13 cellular contexts compared by ENCODE assay signal in the genomic region with DNA sequence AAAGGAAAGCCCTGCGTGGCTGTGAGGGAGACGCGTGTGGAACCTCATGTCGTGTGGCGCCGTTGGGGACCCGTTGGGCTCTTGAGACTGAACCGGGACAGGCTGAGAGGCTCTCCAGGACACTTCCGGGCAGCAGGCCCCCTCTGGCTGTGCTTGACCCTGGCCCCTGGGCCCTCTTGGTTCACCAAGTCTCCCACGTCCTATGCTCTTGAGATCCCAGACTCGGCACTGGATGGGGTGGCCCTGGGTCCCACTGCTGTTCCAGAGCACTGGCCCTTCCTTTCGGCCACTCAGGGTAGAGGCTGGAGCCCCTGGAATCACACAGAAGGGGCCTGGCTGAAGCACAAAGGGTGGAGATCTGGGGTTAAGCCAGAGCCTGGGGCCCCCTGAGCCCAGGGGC. TPM values are rescaled to one million over a fixed set of nuclear protein-coding genes. Genes with fewer than 3 reads are reported as not detected.
DNase-seq lines count a peak whose midpoint lies in the region; ATAC-seq and TF ChIP-seq lines count a peak whose summit lies in the region.
"Had no signal": no experiment of that assay in that cellular context is flagged by ENCODE, and none has a peak within 500 bp of the region (broad histone marks: within the 10 kb centered on the region; RNA-seq: fewer than 3 reads in every experiment).

No MANE protein-coding gene starts in this region.

- no peaks in the 10 kb centered on the region for H3K9me3 ChIP-seq in SK-N-SH
- no peaks in the 10 kb centered on the region for H3K9me3 ChIP-seq in PC-9 (ENCODE audit: insufficient read depth, low read depth)
- no peaks in the 10 kb centered on the region for H3K9me3 ChIP-seq in smooth muscle cell (replicated peaks; ENCODE audit: low read depth)
- H3K9me3 ChIP-seq in MM.1S (replicated peaks; ENCODE audit: insufficient read depth, low read length), result no peaks in the 10 kb centered on the region
- H3K9me3 ChIP-seq: heart left ventricle, left lung had no signal

- ATAC-seq in SK-N-SH treated with all-trans-retinoic acid at 6 μM for 48 hours, result no peak

- H3K9me2 ChIP-seq in SK-N-SH (no peaks in the 10 kb centered on the region), PC-9 (ENCODE audit: insufficient read depth) (no peaks in the 10 kb centered on the region), MM.1S (replicated peaks; ENCODE audit: insufficient read depth, low read length) (no peaks in the 10 kb centered on the region)

- H3K4me1 ChIP-seq in SK-N-SH (ENCODE audit: control insufficient read depth in 1 of 2, insufficient read depth in 2 of 2, low read depth in 1 of 2, low read length in 1 of 2), result peaks cover 10 to 30% of the 10 kb centered on the region in 2 experiments; a peak in 3 of 4 replicates
- peaks cover 36% of the 10 kb centered on the region for H3K4me1 ChIP-seq in PC-9 (replicated peaks; ENCODE audit: insufficient read depth)
- H3K4me1 ChIP-seq in smooth muscle cell (ENCODE audit: low read depth), result peaks cover 5% of the 10 kb centered on the region
- H3K4me1 ChIP-seq in MM.1S (ENCODE audit: low read length), result peaks cover 16% of the 10 kb centered on the region

- H2AFZ ChIP-seq in SK-N-SH (ENCODE audit: low read depth) (no peak overlapping the region), PC-9 (no peak overlapping the region), smooth muscle cell (ENCODE audit: low read depth) (no peak overlapping the region), MM.1S (ENCODE audit: low read length) (no peak overlapping the region)

- TF ChIP-seq CTCF in SK-N-SH (IDR thresholded peaks at IDR 0.05), result no peak
- TF ChIP-seq CTCF in PC-9 (conservative IDR thresholded peaks at IDR 0.05), result no peak
- no peak for TF ChIP-seq CTCF in dorsolateral prefrontal cortex (IDR thresholded peaks at IDR 0.05 in 54 of 56, conservative IDR thresholded peaks at IDR 0.05 in 2 of 56; ENCODE audit: low read depth in 1 of 56, partially characterized antibody in 56 of 56)
- TF ChIP-seq CTCF in smooth muscle cell (IDR thresholded peaks at IDR 0.05; ENCODE audit: borderline replicate concordance, insufficient read depth, poor library complexity, severe bottlenecking), result no peak
- TF ChIP-seq CTCF in MM.1S (IDR thresholded peaks at IDR 0.05; ENCODE audit: low read length), result no peak

- H3K27ac ChIP-seq in SK-N-SH (ENCODE audit: low read depth in 2 of 2, low read length in 1 of 2) (peak overlapping the region in 1 of 2 experiments; percentile 83; a peak in 2 of 4 replicates), PC-9 (peak overlapping the region; percentile 86), dorsolateral prefrontal cortex (no peak overlapping the region), smooth muscle cell (ENCODE audit: low read depth) (no peak overlapping the region), MM.1S (ENCODE audit: low read length) (no peak overlapping the region)
- H3K27ac ChIP-seq: 22Rv1, brain microvascular endothelial cell had no signal

- H3F3A ChIP-seq in SK-N-SH (replicated peaks; ENCODE audit: insufficient read depth) (peaks cover 11% of the 10 kb centered on the region), PC-9 (ENCODE audit: insufficient read depth, low read depth) (peaks cover 26% of the 10 kb centered on the region), smooth muscle cell (ENCODE audit: low read depth) (peaks cover 4% of the 10 kb centered on the region), MM.1S (ENCODE audit: insufficient read depth, low read length) (peaks cover 12% of the 10 kb centered on the region)

- H3K27me3 ChIP-seq in SK-N-SH (ENCODE audit: insufficient read depth) (no peaks in the 10 kb centered on the region), PC-9 (ENCODE audit: insufficient read depth, low read depth) (no peaks in the 10 kb centered on the region), dorsolateral prefrontal cortex (peaks cover 0 to 60% (median 17%) of the 10 kb centered on the region in 45 donors), smooth muscle cell (ENCODE audit: low read depth) (no peaks in the 10 kb centered on the region), MM.1S (replicated peaks; ENCODE audit: insufficient read depth, low read length) (peaks cover 63% of the 10 kb centered on the region)
- H3K27me3 ChIP-seq: brain microvascular endothelial cell had no signal

- H3K9ac ChIP-seq in SK-N-SH, result no peak overlapping the region
- H3K9ac ChIP-seq in smooth muscle cell (ENCODE audit: low read depth), result no peak overlapping the region
- no peak overlapping the region for H3K9ac ChIP-seq in MM.1S (ENCODE audit: low read length)

- POLR2A ChIA-PET in SK-N-SH (lab: Yijun Ruan, JAX), result no interaction called here
- POLR2A ChIA-PET in PC-9 (lab: Charles Lee; ENCODE audit: unreplicated experiment), result interaction anchor here (0.7 kb wide), 1 partner anchor 12 kb away, joined by 3 read pairs; no protein-coding TSS in a partner anchor

- no peak overlapping the region for H3K4me3 ChIP-seq in SK-N-SH (ENCODE audit: low read depth in 2 of 2, low read length in 1 of 2)
- H3K4me3 ChIP-seq in PC-9, result no peak overlapping the region
- H3K4me3 ChIP-seq in dorsolateral prefrontal cortex, result no peak overlapping the region
- no peak overlapping the region for H3K4me3 ChIP-seq in smooth muscle cell
- H3K4me3 ChIP-seq in MM.1S (ENCODE audit: low read length), result no peak overlapping the region

- TF ChIP-seq RAD21 in SK-N-SH (IDR thresholded peaks at IDR 0.05; ENCODE audit: low read length), result no peak

- 94% methylated on average over 11 of the region's 12 CpGs for WGBS in SK-N-SH (ENCODE audit: low lambda C conversion rate)
- 96% methylated on average over 11 of the region's 12 CpGs for WGBS in smooth muscle cell (ENCODE audit: low lambda C conversion rate)

- no TSS peak for BruUV-seq in PC-9 (replicated peaks; lab: Mats Ljungman, UMichigan)

- H3K4me2 ChIP-seq in SK-N-SH (peak overlapping the region; percentile 71; the same call in 1 of the 2 replicates), PC-9 (peak overlapping the region; percentile 80), smooth muscle cell (no peak overlapping the region), MM.1S (ENCODE audit: low read depth, low read length) (no peak overlapping the region)

- DNase-seq in SK-N-SH, result no peak
- DNase-seq in PC-9, result no peak
- peak in 7 of 10 donors; percentile 0 to 32 (median 26) for DNase-seq in dorsolateral prefrontal cortex
- DNase-seq in posterior vena cava (ENCODE audit: low spot score), result peak; percentile 61
- DNase-seq in hippocampal formation (lab: John Stamatoyannopoulos, UW), result no peak
- no peak for DNase-seq in smooth muscle cell (lab: John Stamatoyannopoulos, UW; ENCODE audit: unreplicated experiment)
- no peak for DNase-seq in MM.1S
- DNase-seq: brain microvascular endothelial cell had no signal

- CTCF ChIA-PET in SK-N-SH (lab: Yijun Ruan, JAX) (no interaction called here), PC-9 (lab: Charles Lee) (no interaction called here)

- no peak for TF ChIP-seq EP300 in SK-N-SH (IDR thresholded peaks at IDR 0.05; ENCODE audit: borderline replicate concordance in 1 of 2, low read depth in 1 of 2, low read length in 1 of 2)

- intact Hi-C loops in PC-9 (cut with micrococcal nuclease; ENCODE audit: unreplicated experiment), result loop anchor here (2.0 kb wide), 1 partner anchor 52 kb away; no protein-coding TSS in a partner anchor
- intact Hi-C loops in dorsolateral prefrontal cortex (cut with DNase I), result no loop called here
- intact Hi-C loops in posterior vena cava (cut with DNase I), result no loop called here

- H4K20me1 ChIP-seq in SK-N-SH (ENCODE audit: insufficient read depth) (no peaks in the 10 kb centered on the region), PC-9 (ENCODE audit: insufficient read depth) (no peaks in the 10 kb centered on the region), smooth muscle cell (ENCODE audit: low read depth) (no peaks in the 10 kb centered on the region), MM.1S (ENCODE audit: insufficient read depth, low read length) (no peaks in the 10 kb centered on the region)

- H3K79me2 ChIP-seq in SK-N-SH (ENCODE audit: insufficient read depth), result no peaks in the 10 kb centered on the region
- no peaks in the 10 kb centered on the region for H3K79me2 ChIP-seq in PC-9 (ENCODE audit: low read depth)
- no peaks in the 10 kb centered on the region for H3K79me2 ChIP-seq in smooth muscle cell (ENCODE audit: low read depth)
- H3K79me2 ChIP-seq in MM.1S (ENCODE audit: low read length), result no peaks in the 10 kb centered on the region

- H3K36me3 ChIP-seq in SK-N-SH (replicated peaks in 1 of 2; ENCODE audit: control insufficient read depth in 1 of 2, insufficient read depth in 2 of 2, low read length in 1 of 2) (no peaks in the 10 kb centered on the region), PC-9 (ENCODE audit: low read depth) (no peaks in the 10 kb centered on the region), smooth muscle cell (ENCODE audit: low read depth) (no peaks in the 10 kb centered on the region), MM.1S (replicated peaks; ENCODE audit: insufficient read depth, low read length) (no peaks in the 10 kb centered on the region)
- H3K36me3 ChIP-seq: brain microvascular endothelial cell, heart left ventricle, left lung had no signal

TF ChIP-seq in SK-N-SH, 30 proteins besides CTCF, POLR2A, EP300 and RAD21 (continues in another document):
- TF ChIP-seq CHD2 (IDR thresholded peaks at IDR 0.05; ENCODE audit: low read length, partially characterized antibody) (no peak), NFIC (IDR thresholded peaks at IDR 0.05; ENCODE audit: borderline replicate concordance) (no peak), RFX5 (IDR thresholded peaks at IDR 0.05; ENCODE audit: low read length) (no peak), TAF1 (IDR thresholded peaks at IDR 0.05; ENCODE audit: borderline replicate concordance, low read depth, low read length) (no peak)

TF ChIP-seq in SK-N-SH treated with all-trans-retinoic acid at 6 μM for 48 hours, 23 proteins besides CTCF, POLR2A, EP300 and RAD21 (continues in another document):
- TF ChIP-seq CSDC2 (CRISPR knock-in tag; IDR thresholded peaks at IDR 0.05) (no peak), ZNF565 (CRISPR knock-in tag; conservative IDR thresholded peaks at IDR 0.05; ENCODE audit: low read depth) (no peak), ZC3H10 (CRISPR knock-in tag; IDR thresholded peaks at IDR 0.05) (no peak), ZNF8 (CRISPR knock-in tag; IDR thresholded peaks at IDR 0.05) (no peak)

RNA-seq across cellular contexts. Expression of gene NTSR1, which starts 30.4 kb away (rescaled TPM):
- polyA plus RNA-seq in SK-N-SH (2012; rRNA removed) (3.1 and 8.2 TPM in 2 replicates), smooth muscle cell (0.28 TPM in 1 of 2 replicates, not detected in the other)
- polyA plus RNA-seq in SK-N-SH (2012; cell fraction: cytosol; rRNA removed), result 2.1 and 4.3 TPM in 2 replicates
- polyA plus RNA-seq in SK-N-SH (2012; cell fraction: nucleus; rRNA removed), result 6.4 and 11.3 TPM in 2 replicates
- total RNA-seq in PC-9 (2021) (0.98 and 1.3 TPM in 2 replicates), dorsolateral prefrontal cortex (1 to 10 TPM in 92 of 120 experiments, under 1 TPM in 28; 0.36 to 3.2 (median 1.3) TPM), posterior vena cava (under 1 TPM in 1 of 2 donors, not detected in 1; 0.14 TPM), smooth muscle cell (0.09 TPM in 1 of 2 replicates, not detected in the other)
- total RNA-seq: neural crest cell had no signal

RNA-seq across cellular contexts. Expression of gene MRGBP, which starts 57.2 kb away (rescaled TPM):
- polyA plus RNA-seq in SK-N-SH (2012; rRNA removed) (20.0 and 22.0 TPM in 2 replicates), smooth muscle cell (23.1 and 27.2 TPM in 2 replicates)
- polyA plus RNA-seq in SK-N-SH (2012; cell fraction: cytosol; rRNA removed), result 18.2 and 20.7 TPM in 2 replicates
- 22.9 and 26.5 TPM in 2 replicates for polyA plus RNA-seq in SK-N-SH (2012; cell fraction: nucleus; rRNA removed)
- total RNA-seq in PC-9 (2021) (27.8 and 30.2 TPM in 2 replicates), dorsolateral prefrontal cortex (10 to 100 TPM in 44 of 120 experiments, 1 to 10 TPM in 76; 7.2 to 12.6 (median 9.5) TPM), posterior vena cava (1 to 10 TPM; 5.0 to 8.0 TPM), smooth muscle cell (15.5 and 18.2 TPM in 2 replicates)

Comparison
In these comparisons a context has a peak if more than half of its experiments do, and no peak if none do; other contexts are left out.
1. DNase-seq: peak in dorsolateral prefrontal cortex (7 of 10) and posterior vena cava (single experiment); none in SK-N-SH (single experiment), PC-9 (0 of 2), hippocampal formation (0 of 2), smooth muscle cell (single experiment) and MM.1S (single experiment).
2. H3K4me2 ChIP-seq: peak in SK-N-SH (single experiment) and PC-9 (single experiment); none in smooth muscle cell (single experiment) and MM.1S (single experiment).